8 cellular contexts compared by ENCODE assay signal in the genomic region with DNA sequence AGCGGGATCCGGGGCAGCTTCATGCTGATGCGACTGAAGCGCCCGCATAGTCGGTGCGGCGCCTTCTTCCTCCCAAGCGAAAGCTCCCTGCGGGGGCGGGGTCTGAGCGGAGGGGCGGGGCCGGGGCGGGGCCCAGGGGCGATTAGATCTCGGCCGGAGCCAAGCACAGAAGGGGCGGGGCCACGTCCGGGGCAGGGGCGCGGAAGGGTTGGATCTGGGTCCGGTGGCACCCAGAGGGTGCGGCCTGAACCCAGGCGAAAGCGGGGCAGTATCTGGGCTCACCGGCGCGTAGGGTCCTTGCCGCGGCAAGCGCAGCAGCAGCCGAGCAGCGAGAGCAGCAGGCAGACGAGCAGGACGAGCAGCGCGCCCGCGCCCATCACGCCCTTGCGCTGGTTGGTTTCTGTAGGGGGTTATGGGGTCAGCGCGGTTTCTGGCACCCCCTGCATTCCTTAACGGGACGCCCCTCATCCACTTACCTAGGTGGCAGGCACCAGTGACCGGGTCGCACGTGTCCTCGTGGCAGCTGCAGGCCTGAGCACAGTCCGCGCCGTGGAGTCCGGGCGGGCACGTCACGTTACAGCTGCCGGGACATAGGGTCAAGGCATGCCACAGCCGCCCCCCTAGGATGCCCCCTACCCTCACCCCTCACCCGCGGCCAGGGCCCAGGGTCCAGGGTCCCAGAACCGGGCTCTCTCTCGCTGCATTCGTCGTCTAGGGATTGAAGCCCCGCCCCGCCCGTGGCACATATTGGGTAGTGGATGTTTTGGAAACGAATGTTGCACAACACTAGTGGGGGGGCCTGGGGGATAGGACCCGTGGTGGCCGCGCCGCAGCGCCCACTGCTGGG. TPM values are rescaled to one million over a fixed set of nuclear protein-coding genes. Genes with fewer than 3 reads are reported as not detected.
DNase-seq lines count a peak whose midpoint lies in the region; ATAC-seq and TF ChIP-seq lines count a peak whose summit lies in the region.

No MANE protein-coding gene starts in this region.

- ATAC-seq in GM18909 (IDR thresholded peaks at IDR 0.05; ENCODE audit: poor library complexity, unreplicated experiment) (no peak), GM21825 (IDR thresholded peaks at IDR 0.05; ENCODE audit: unreplicated experiment) (no peak)

- peak overlapping the region; percentile 68 to 92 (median 89) for H3K4me3 Mint-ChIP-seq in CD4-positive, alpha-beta memory T cell
- peak overlapping the region; percentile 68 for H3K4me3 Mint-ChIP-seq in activated CD4-positive, alpha-beta memory T cell treated with anti-CD3 and anti-CD28 coated beads for 36 hours
- no peak overlapping the region for H3K4me3 Mint-ChIP-seq in endodermal cell

- H3K27me3 Mint-ChIP-seq in CD4-positive, alpha-beta memory T cell: peaks cover 7 to 9% of the 10 kb centered on the region in 2 donors
- peaks cover 35% of the 10 kb centered on the region for H3K27me3 Mint-ChIP-seq in activated CD4-positive, alpha-beta memory T cell treated with anti-CD3 and anti-CD28 coated beads for 36 hours
- peaks cover 48% of the 10 kb centered on the region for H3K27me3 Mint-ChIP-seq in endodermal cell (ENCODE audit: insufficient read depth)

- peak overlapping the region; percentile 65 to 86 for H3K4me3 ChIP-seq in CD4-positive, alpha-beta memory T cell (ENCODE audit: low read length in 2 of 2)
- H3K4me3 ChIP-seq in HUES64 (ENCODE audit: low read length) (peak overlapping the region; percentile 38), endodermal cell (ENCODE audit: low read length) (no peak overlapping the region), parathyroid adenoma (ENCODE audit: low read depth, low read length) (peak overlapping the region; percentile 11)

- H3K9me3 Mint-ChIP-seq in CD4-positive, alpha-beta memory T cell: no peaks in the 10 kb centered on the region
- H3K9me3 Mint-ChIP-seq in activated CD4-positive, alpha-beta memory T cell treated with anti-CD3 and anti-CD28 coated beads for 36 hours: no peaks in the 10 kb centered on the region
- H3K9me3 Mint-ChIP-seq in endodermal cell: no peaks in the 10 kb centered on the region

- H3K4me1 ChIP-seq in CD4-positive, alpha-beta memory T cell (ENCODE audit: insufficient read depth, low read length): peaks cover 37% of the 10 kb centered on the region
- H3K4me1 ChIP-seq in HUES64 (ENCODE audit: insufficient read depth, low read length): no peaks in the 10 kb centered on the region
- no peaks in the 10 kb centered on the region for H3K4me1 ChIP-seq in endodermal cell (ENCODE audit: control insufficient read depth, insufficient read depth, low read length)
- H3K4me1 ChIP-seq in parathyroid adenoma: no peaks in the 10 kb centered on the region

- no peak overlapping the region for H2AFZ ChIP-seq in parathyroid adenoma

- H3K36me3 Mint-ChIP-seq in CD4-positive, alpha-beta memory T cell: no peaks in the 10 kb centered on the region
- H3K36me3 Mint-ChIP-seq in activated CD4-positive, alpha-beta memory T cell treated with anti-CD3 and anti-CD28 coated beads for 36 hours: no peaks in the 10 kb centered on the region
- peaks cover 23% of the 10 kb centered on the region for H3K36me3 Mint-ChIP-seq in endodermal cell (ENCODE audit: low read depth)

- DNase-seq in CD4-positive, alpha-beta memory T cell: peak; percentile 75 to 81 (median 77)
- DNase-seq in activated CD4-positive, alpha-beta memory T cell treated with anti-CD3 and anti-CD28 coated beads for 36 hours: peak; percentile 87
- DNase-seq in endodermal cell (peak; percentile 96), ureter (ENCODE audit: low spot score) (peak; percentile 64)

- no peaks in the 10 kb centered on the region for H3K9me3 ChIP-seq in CD4-positive, alpha-beta memory T cell (ENCODE audit: control insufficient read depth in 1 of 2, low read length in 2 of 2)
- no peaks in the 10 kb centered on the region for H3K9me3 ChIP-seq in HUES64 (ENCODE audit: insufficient read depth, low read depth, low read length)
- no peaks in the 10 kb centered on the region for H3K9me3 ChIP-seq in endodermal cell (ENCODE audit: control insufficient read depth, low read length)
- H3K9me3 ChIP-seq in parathyroid adenoma (ENCODE audit: control insufficient read depth, low read length): no peaks in the 10 kb centered on the region

- H3K4me2 ChIP-seq in parathyroid adenoma (ENCODE audit: low read length): peak overlapping the region; percentile 4

- peaks cover 10 to 44% (median 18%) of the 10 kb centered on the region in 4 donors for H3K4me1 Mint-ChIP-seq in CD4-positive, alpha-beta memory T cell
- H3K4me1 Mint-ChIP-seq in activated CD4-positive, alpha-beta memory T cell treated with anti-CD3 and anti-CD28 coated beads for 36 hours (ENCODE audit: low read depth): peaks cover 12% of the 10 kb centered on the region
- peaks cover 4% of the 10 kb centered on the region for H3K4me1 Mint-ChIP-seq in endodermal cell

- TF ChIP-seq CTCF in endodermal cell (conservative IDR thresholded peaks at IDR 0.05) (no peak), parathyroid adenoma (IDR thresholded peaks at IDR 0.05) (no peak)

- peaks cover 11% of the 10 kb centered on the region for H3K27me3 ChIP-seq in CD4-positive, alpha-beta memory T cell (ENCODE audit: insufficient read depth, low read length)
- H3K27me3 ChIP-seq in HUES64 (ENCODE audit: insufficient read depth, low read length) (peaks cover 75% of the 10 kb centered on the region), endodermal cell (ENCODE audit: control insufficient read depth, insufficient read depth, low read length, poor library complexity, severe bottlenecking) (peaks cover 46% of the 10 kb centered on the region), parathyroid adenoma (ENCODE audit: control insufficient read depth, insufficient read depth, low read length) (peaks cover 10% of the 10 kb centered on the region)

- peak overlapping the region; percentile 49 to 92 (median 81) for H3K27ac Mint-ChIP-seq in CD4-positive, alpha-beta memory T cell
- no peak overlapping the region for H3K27ac Mint-ChIP-seq in activated CD4-positive, alpha-beta memory T cell treated with anti-CD3 and anti-CD28 coated beads for 36 hours
- no peak overlapping the region for H3K27ac Mint-ChIP-seq in endodermal cell

- H3K9ac ChIP-seq in HUES64 (ENCODE audit: low read depth, low read length) (no peak overlapping the region), endodermal cell (ENCODE audit: extremely low read depth, low read length, poor library complexity, severe bottlenecking) (no peak overlapping the region), parathyroid adenoma (no peak overlapping the region)

- H3K27ac ChIP-seq in CD4-positive, alpha-beta memory T cell (ENCODE audit: low read depth, low read length): no peak overlapping the region
- no peak overlapping the region for H3K27ac ChIP-seq in HUES64 (ENCODE audit: low read depth, low read length)
- H3K27ac ChIP-seq in endodermal cell (ENCODE audit: low read depth, low read length): no peak overlapping the region
- H3K27ac ChIP-seq in parathyroid adenoma: no peak overlapping the region

- intact Hi-C loops in CD4-positive, alpha-beta memory T cell (cut with micrococcal nuclease): loop anchor here (1.0 kb wide), 2 partner anchors 27 to 34 kb away; no protein-coding TSS in a partner anchor
- intact Hi-C loops in activated CD4-positive, alpha-beta memory T cell treated with anti-CD3 and anti-CD28 coated beads for 36 hours (cut with micrococcal nuclease): loop anchor here (2.0 kb wide), 1 partner anchor 67 kb away; no protein-coding TSS in a partner anchor

- H3K79me2 ChIP-seq in parathyroid adenoma: no peaks in the 10 kb centered on the region

- 43% methylated on average over 75 of the region's 75 CpGs for WGBS in HUES64
- WGBS in endodermal cell (ENCODE audit: insufficient coverage in 1 of 2, insufficient read length in 1 of 2), 2 experiments: 64 to 75% methylated on average over 43 to 75 of the region's 75 CpGs

- POLR2A ChIA-PET in CD4-positive, alpha-beta memory T cell (lab: Charles Lee; ENCODE audit: partially characterized antibody): interaction anchor here (0.6 to 4.9 kb wide), 17 partner anchors 11 to 312 kb away, joined by 3 to 52 read pairs (median 4); a partner anchor contains a TSS
- POLR2A ChIA-PET in activated CD4-positive, alpha-beta memory T cell treated with anti-CD3 and anti-CD28 coated beads for 36 hours (lab: Charles Lee): interaction anchor here (1.1 to 1.2 kb wide), 2 partner anchors 9 to 79 kb away, joined by 3 to 4 read pairs; no protein-coding TSS in a partner anchor

- CTCF ChIA-PET in CD4-positive, alpha-beta memory T cell (lab: Charles Lee; ENCODE audit: partially characterized antibody): interaction anchor here (0.8 to 2.6 kb wide), 7 partner anchors 12 to 140 kb away, joined by 3 to 20 read pairs (median 4); no protein-coding TSS in a partner anchor
- CTCF ChIA-PET in activated CD4-positive, alpha-beta memory T cell treated with anti-CD3 and anti-CD28 coated beads for 36 hours (lab: Charles Lee): interaction anchor here (0.9 to 3.2 kb wide), 5 partner anchors 11 to 142 kb away, joined by 3 to 20 read pairs (median 4); no protein-coding TSS in a partner anchor

- H3K36me3 ChIP-seq in CD4-positive, alpha-beta memory T cell (ENCODE audit: insufficient read depth, low read length): no peaks in the 10 kb centered on the region
- H3K36me3 ChIP-seq in HUES64 (ENCODE audit: insufficient read depth, low read length) (no peaks in the 10 kb centered on the region), endodermal cell (ENCODE audit: control insufficient read depth, insufficient read depth, low read length) (peaks cover 33% of the 10 kb centered on the region), parathyroid adenoma (ENCODE audit: control insufficient read depth, insufficient read depth, low read length) (no peaks in the 10 kb centered on the region)

RNA-seq across cellular contexts. Expression of a gene that starts 8.1 kb away (rescaled TPM):
- total RNA-seq in CD4-positive, alpha-beta memory T cell: 1 to 10 TPM; 2.6 to 2.7 TPM
- 1 to 10 TPM in 1 of 2 donors, under 1 TPM in 1; 0.12 to 1.1 TPM for polyA plus RNA-seq in CD4-positive, alpha-beta memory T cell
- 7.7 TPM for polyA plus RNA-seq in HUES64 (2013, experiment 1 of 2)
- 8.2 TPM for polyA plus RNA-seq in HUES64 (2013, experiment 2 of 2)
- total RNA-seq in activated CD4-positive, alpha-beta memory T cell treated with anti-CD3 and anti-CD28 coated beads for 36 hours: under 1 TPM; 0.43 to 0.70 TPM
- total RNA-seq in endodermal cell (10 to 100 TPM; 19.8 to 20.3 TPM), ureter (11.0 TPM)
- 11.9 TPM for polyA plus RNA-seq in endodermal cell (2013, experiment 1 of 2)
- 12.5 TPM for polyA plus RNA-seq in endodermal cell (2013, experiment 2 of 2)

RNA-seq across cellular contexts. Expression of a gene that starts 35.5 kb away (rescaled TPM):
- 10 to 100 TPM; 16.5 to 17.4 TPM for total RNA-seq in CD4-positive, alpha-beta memory T cell
- 10 to 100 TPM in 1 of 2 donors, 1 to 10 TPM in 1; 3.0 to 10.1 TPM for polyA plus RNA-seq in CD4-positive, alpha-beta memory T cell
- polyA plus RNA-seq in HUES64 (2013, experiment 1 of 2): 22.1 TPM
- 22.3 TPM for polyA plus RNA-seq in HUES64 (2013, experiment 2 of 2)
- 1 to 10 TPM; 6.8 to 9.0 TPM for total RNA-seq in activated CD4-positive, alpha-beta memory T cell treated with anti-CD3 and anti-CD28 coated beads for 36 hours
- total RNA-seq in endodermal cell (10 to 100 TPM; 36.9 to 41.7 TPM), ureter (9.0 TPM)
- 31.7 TPM for polyA plus RNA-seq in endodermal cell (2013, experiment 1 of 2)
- polyA plus RNA-seq in endodermal cell (2013, experiment 2 of 2): 28.7 TPM

Comparison
In these comparisons a context has a peak if more than half of its experiments do, and no peak if none do; other contexts are left out.
1. H3K27ac Mint-ChIP-seq: peak in CD4-positive, alpha-beta memory T cell (7 of 7); none in activated CD4-positive, alpha-beta memory T cell treated with anti-CD3 and anti-CD28 coated beads for 36 hours (single experiment) and endodermal cell (single experiment).
2. Peak in every context shown above with its lines, with median percentiles within 50 percentile points of each other: DNase-seq.